11 cellular contexts compared by ENCODE assay signal in genomic region chr11:62125316-62125715, GRCh38. TPM values are rescaled to one million over a fixed set of nuclear protein-coding genes. Genes with fewer than 3 reads are reported as not detected.
A peak's percentile ranks its signal among the peaks of the same experiment; 100 is the strongest.
DNase-seq lines count a peak whose midpoint lies in the region; ATAC-seq and TF ChIP-seq lines count a peak whose summit lies in the region.
"Had no signal": no experiment of that assay in that cellular context is flagged by ENCODE, and none has a peak within 500 bp of the region (broad histone marks: within the 10 kb centered on the region; RNA-seq: fewer than 3 reads in every experiment).

No MANE protein-coding gene starts in this region.

- peak overlapping the region; percentile 90 for H3K4me2 ChIP-seq in GM23248 (ENCODE audit: unreplicated experiment)

- H3K36me3 ChIP-seq in A673 (ENCODE audit: insufficient read depth, low read length, poor library complexity, severe bottlenecking) (peaks cover 41% of the 10 kb centered on the region), GM23248 (ENCODE audit: low read depth) (no peaks in the 10 kb centered on the region), tibial artery (peaks cover 8 to 25% (median 20%) of the 10 kb centered on the region in 3 donors)

- H3K27ac ChIP-seq in A673 (ENCODE audit: low read depth, low read length, poor library complexity, severe bottlenecking) (peak overlapping the region; percentile 89), GM23248 (peak overlapping the region; percentile 6; the same call in 1 of the 2 replicates), VCaP (peak overlapping the region; percentile 71; the same call in 1 of the 2 replicates), tibial artery (no peak overlapping the region)
- H3K27ac ChIP-seq: body of pancreas had no signal

- H2AFZ ChIP-seq in GM23248 = peak overlapping the region; percentile 83

- CTCF ChIA-PET in A673 (lab: Charles Lee) = interaction anchor here (0.7 to 2.1 kb wide), 2 partner anchors 18 to 679 kb away, joined by 6 to 8 read pairs; no protein-coding TSS in a partner anchor

- POLR2A ChIA-PET in A673 (lab: Charles Lee; ENCODE audit: low non-redundant PET) = no interaction called here

- no peaks in the 10 kb centered on the region for H4K20me1 ChIP-seq in GM23248 (ENCODE audit: insufficient read depth)

- TF ChIP-seq CTCF in A673 (conservative IDR thresholded peaks at IDR 0.05; ENCODE audit: low read depth, low read length) (no peak), VCaP (conservative IDR thresholded peaks at IDR 0.05) (no peak), foreskin fibroblast (IDR thresholded peaks at IDR 0.05; ENCODE audit: low read depth, low read length) (no peak), tibial artery (IDR thresholded peaks at IDR 0.05) (no peak)

- intact Hi-C loops in A673 (cut with micrococcal nuclease; ENCODE audit: unreplicated experiment) (no loop called here), tibial artery (cut with DNase I; ENCODE audit: low total_unique reads) (no loop called here)

- ATAC-seq in GM19324 (IDR thresholded peaks at IDR 0.05; ENCODE audit: low FRiP score, unreplicated experiment) = no peak
- ATAC-seq: body of pancreas had no signal

- H3K4me3 ChIP-seq in A673 (ENCODE audit: low read depth, low read length, poor library complexity, severe bottlenecking) = peak overlapping the region; percentile 86
- peak overlapping the region; percentile 85 for H3K4me3 ChIP-seq in GM23248
- H3K4me3 ChIP-seq in foreskin fibroblast (ENCODE audit: low read depth in 1 of 2, low read length in 2 of 2) = peak overlapping the region; percentile 88 to 98
- H3K4me3 ChIP-seq in tibial artery = no peak overlapping the region

- peak overlapping the region; percentile 82 for H3K9ac ChIP-seq in GM23248

- H3F3A ChIP-seq in GM23248 (ENCODE audit: insufficient read depth) = peaks cover 4% of the 10 kb centered on the region; the same call in 1 of the 2 replicates

- no peaks in the 10 kb centered on the region for H3K27me3 ChIP-seq in A673 (replicated peaks; ENCODE audit: insufficient read depth, low read depth, low read length, poor library complexity)
- H3K27me3 ChIP-seq in GM23248 (replicated peaks; ENCODE audit: insufficient read depth) = no peaks in the 10 kb centered on the region
- no peaks in the 10 kb centered on the region for H3K27me3 ChIP-seq in tibial artery
- H3K27me3 ChIP-seq: body of pancreas had no signal

- no peak for DNase-seq in A673 (ENCODE audit: low spot score)
- DNase-seq in GM23248 = peak; percentile 11
- DNase-seq in foreskin fibroblast = peak in 1 of 2 donors; percentile 19
- DNase-seq in NK-92 (lab: John Stamatoyannopoulos, UW; ENCODE audit: unreplicated experiment) = no peak
- DNase-seq in tibial artery = no peak
- DNase-seq in DMS53 treated with DMSO at 0.1 percent for 48 hours (lab: John Stamatoyannopoulos, UW; ENCODE audit: unreplicated experiment) = no peak
- DNase-seq: body of pancreas, GF-D8, NCI-H82 had no signal

- no TSS peak for BruUV-seq in A673 (replicated peaks; lab: Mats Ljungman, UMichigan)

- WGBS in GM23248 (ENCODE audit: low coverage in 1 of 2, low lambda C conversion rate in 2 of 2, missing lambda C conversion rate in 2 of 2), 2 experiments = 21 to 23% methylated on average over 4 of the region's 4 CpGs

- H3K4me1 ChIP-seq in A673 (ENCODE audit: insufficient read depth, low read length, poor library complexity, severe bottlenecking) (peaks cover 10% of the 10 kb centered on the region), GM23248 (ENCODE audit: insufficient read depth) (peaks cover 13% of the 10 kb centered on the region), tibial artery (peaks cover 0 to 22% (median 13%) of the 10 kb centered on the region in 4 donors)

- H3K9me2 ChIP-seq in GM23248 (ENCODE audit: insufficient read depth) = no peaks in the 10 kb centered on the region

- no peaks in the 10 kb centered on the region for H3K9me3 ChIP-seq in A673 (ENCODE audit: low read depth, low read length, poor library complexity, severe bottlenecking)
- no peaks in the 10 kb centered on the region for H3K9me3 ChIP-seq in GM23248 (ENCODE audit: low read depth)
- no peaks in the 10 kb centered on the region for H3K9me3 ChIP-seq in tibial artery
- H3K9me3 ChIP-seq: body of pancreas had no signal

- peaks cover 64% of the 10 kb centered on the region for H3K79me2 ChIP-seq in GM23248 (ENCODE audit: insufficient read depth)

- in situ Hi-C loops in GM23248 (cut with MboI) = no loop called here

RNA-seq across cellular contexts. Expression of gene INCENP, which starts 1.5 kb away (rescaled TPM):
- total RNA-seq in A673 (2021) = 232 and 233 TPM in 2 replicates
- 16.0 and 39.5 TPM in 2 replicates for total RNA-seq in GM23248 (2014; rRNA removed; shearing (Covaris generic))
- 4.6 and 5.1 TPM in 2 replicates for polyA plus RNA-seq in GM23248 (2016; fragmentation: Nextera tagmentation; extraction: Ambion mirVana)

Comparison
In these comparisons a context has a peak if more than half of its experiments do, and no peak if none do; other contexts are left out.
1. H3K27ac ChIP-seq: peak in A673 (single experiment), GM23248 (single experiment) and VCaP (single experiment); none in tibial artery (0 of 2).
2. H3K4me3 ChIP-seq: peak in A673 (single experiment), GM23248 (single experiment) and foreskin fibroblast (2 of 2); none in tibial artery (0 of 2).